Comparison of ENCODE assay signal across 8 cellular contexts in the genomic region with DNA sequence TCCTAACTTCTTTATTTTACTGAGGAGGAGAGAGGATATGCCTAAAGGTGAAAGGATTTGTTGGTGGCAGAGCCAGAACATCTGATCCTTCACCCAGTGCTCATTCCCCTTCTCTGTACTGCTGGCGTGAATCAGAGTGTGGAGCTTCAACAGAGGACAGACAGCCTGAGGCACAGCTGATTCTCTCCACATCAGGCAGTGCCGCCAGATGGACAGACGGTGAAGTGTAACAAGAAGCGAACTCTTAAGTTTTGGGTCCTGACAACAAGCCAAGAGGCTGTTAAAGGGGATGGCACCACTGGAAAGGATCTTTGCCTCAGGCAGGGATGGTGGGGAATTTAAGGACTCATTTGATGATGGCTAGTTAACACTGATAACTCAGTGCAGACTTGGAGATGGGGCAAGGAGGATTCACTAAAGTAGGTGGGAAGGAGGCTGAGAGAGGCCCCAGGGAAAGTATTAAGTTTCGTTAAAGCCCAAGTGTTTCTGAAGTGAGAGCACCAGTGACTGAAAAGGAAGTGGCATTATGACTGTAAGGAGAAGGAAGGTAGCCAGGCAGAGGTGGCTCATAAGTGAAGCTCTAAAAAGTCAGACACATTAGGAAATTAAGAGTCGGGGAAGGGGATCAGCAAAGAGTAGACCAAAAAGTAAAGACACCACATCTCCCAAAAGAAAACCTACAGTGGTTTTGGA.
DNase-seq lines count a peak whose midpoint lies in the region; ATAC-seq and TF ChIP-seq lines count a peak whose summit lies in the region.

No MANE protein-coding gene starts in this region.

- intact Hi-C loops in posterior cingulate gyrus (cut with DNase I) = no loop called here

- DNase-seq in Daoy (ENCODE audit: low read depth) (peak; percentile 34), astrocyte of the spinal cord (ENCODE audit: low read depth, low spot score) (peak; percentile 69), posterior cingulate gyrus (peak in 9 of 10 donors; percentile 16 to 92 (median 50)), NCI-H2029 (lab: John Stamatoyannopoulos, UW) (no peak)

- H3K4me3 ChIP-seq in astrocyte of the spinal cord (ENCODE audit: low read depth, low read length) = no peak overlapping the region

- peak; percentile 74 for ATAC-seq in GM19025 (IDR thresholded peaks at IDR 0.05; ENCODE audit: low read depth, unreplicated experiment)
- ATAC-seq in HG03439 (IDR thresholded peaks at IDR 0.05; ENCODE audit: unreplicated experiment) = peak; percentile 73
- no peak for ATAC-seq in HG02840 (IDR thresholded peaks at IDR 0.05; ENCODE audit: low FRiP score, unreplicated experiment)
- ATAC-seq in GM21423 (IDR thresholded peaks at IDR 0.05; ENCODE audit: unreplicated experiment) = no peak

- in situ Hi-C loops in astrocyte of the spinal cord (cut with HindIII; ENCODE audit: low sequenced_read_pairs) = no loop called here

- peak; percentile 65 for TF ChIP-seq CTCF in astrocyte of the spinal cord (IDR thresholded peaks at IDR 0.05; ENCODE audit: low read depth, low read length)

Comparison
In these comparisons a context has a peak if more than half of its experiments do, and no peak if none do; other contexts are left out.
1. ATAC-seq: peak in GM19025 (single experiment) and HG03439 (single experiment); none in HG02840 (single experiment) and GM21423 (single experiment).